In the genomic region with DNA sequence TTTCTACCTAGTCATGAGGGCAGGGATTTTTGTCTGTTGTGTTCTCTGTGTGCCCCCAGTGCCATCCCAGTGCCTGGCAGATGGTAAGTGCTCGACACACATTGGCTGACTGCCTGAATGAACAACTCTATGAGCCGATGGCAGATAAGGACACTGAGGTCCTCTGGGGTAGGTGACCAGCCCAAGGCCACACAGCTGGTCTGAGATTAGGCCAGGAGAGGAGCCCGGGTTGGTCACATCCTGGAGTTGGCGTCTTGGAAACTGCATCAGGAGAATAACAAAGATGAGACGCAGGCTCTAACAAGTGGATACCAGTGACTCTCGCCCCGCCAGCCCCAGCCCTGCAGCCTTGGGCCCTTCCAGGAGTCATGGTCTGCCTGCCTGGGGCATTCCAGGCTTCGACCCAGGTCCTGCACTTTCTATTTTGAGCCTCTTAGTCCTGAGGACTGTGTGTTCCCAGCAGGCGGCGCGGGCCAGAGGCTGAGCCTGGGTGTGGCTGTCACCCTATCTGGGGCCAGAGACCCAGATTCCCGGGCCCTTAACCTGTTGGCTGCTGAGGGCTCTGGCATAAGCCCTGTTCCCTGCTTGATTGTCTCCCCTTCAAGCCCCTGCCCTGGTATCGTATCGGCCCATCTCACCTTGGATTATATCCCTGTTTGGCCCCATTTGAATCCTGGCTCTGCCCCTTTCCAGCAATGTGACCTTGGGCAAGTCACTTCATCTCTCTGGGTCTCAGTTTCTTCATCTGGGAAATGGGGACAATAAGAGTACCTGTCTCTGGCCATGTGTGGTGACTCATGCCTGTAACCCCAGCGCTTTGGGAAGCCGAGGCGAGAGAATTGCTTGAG, we compare ENCODE assay signal across 10 cellular contexts.
DNase-seq lines count a peak whose midpoint lies in the region; ATAC-seq, FAIRE-seq and TF ChIP-seq lines count a peak whose summit lies in the region.
"Had no signal": no experiment of that assay in that cellular context is flagged by ENCODE, and none has a peak within 500 bp of the region (broad histone marks: within the 10 kb centered on the region; RNA-seq: fewer than 3 reads in every experiment).

No MANE protein-coding gene starts in this region.

- no peaks in the 10 kb centered on the region for H3K79me2 ChIP-seq in mammary epithelial cell (ENCODE audit: insufficient read depth, low read length)
- no peaks in the 10 kb centered on the region for H3K79me2 ChIP-seq in keratinocyte (ENCODE audit: control insufficient read depth, insufficient read depth, low read length)
- no peaks in the 10 kb centered on the region for H3K79me2 ChIP-seq in smooth muscle cell (ENCODE audit: low read depth)

- H3K9me3 ChIP-seq in mammary epithelial cell (replicated peaks; ENCODE audit: insufficient read depth, low read length) (no peaks in the 10 kb centered on the region), keratinocyte (ENCODE audit: control insufficient read depth, low read depth, low read length) (no peaks in the 10 kb centered on the region), smooth muscle cell (replicated peaks; ENCODE audit: low read depth) (no peaks in the 10 kb centered on the region)

- H3K4me2 ChIP-seq in mammary epithelial cell (ENCODE audit: insufficient read depth, low read depth, low read length) (no peak overlapping the region), keratinocyte (ENCODE audit: control insufficient read depth, extremely low read depth, insufficient read depth, low read depth, low read length) (no peak overlapping the region), smooth muscle cell (no peak overlapping the region)

- CTCF ChIA-PET in mammary epithelial cell (lab: Charles Lee; ENCODE audit: low non-redundant PET), result no interaction called here

- H3K9me1 ChIP-seq in keratinocyte (ENCODE audit: control insufficient read depth, extremely low read depth, insufficient read depth, low read length), result no peaks in the 10 kb centered on the region

- ATAC-seq in HG03025 (IDR thresholded peaks at IDR 0.05; ENCODE audit: low FRiP score, unreplicated experiment), result no peak

- H3K27me3 ChIP-seq in mammary epithelial cell (ENCODE audit: insufficient read depth, low read length) (no peaks in the 10 kb centered on the region), keratinocyte (ENCODE audit: control insufficient read depth, extremely low read depth, insufficient read depth, low read length) (peaks cover 8% of the 10 kb centered on the region), smooth muscle cell (ENCODE audit: low read depth) (no peaks in the 10 kb centered on the region)

- 61% methylated on average over 17 of the region's 17 CpGs for WGBS in mammary epithelial cell (ENCODE audit: low coverage, missing lambda C conversion rate)
- 85% methylated on average over 17 of the region's 17 CpGs for WGBS in smooth muscle cell (ENCODE audit: low lambda C conversion rate)

- H3F3A ChIP-seq in smooth muscle cell (ENCODE audit: low read depth), result peaks cover under 1% of the 10 kb centered on the region

- TF ChIP-seq CTCF in HFF-Myc (IDR thresholded peaks at IDR 0.05; ENCODE audit: low read depth, low read length, missing control alignments) (peak; percentile 12), mammary epithelial cell (conservative IDR thresholded peaks at IDR 0.05 in 1 of 2, IDR thresholded peaks at IDR 0.05 in 1 of 2; ENCODE audit: extremely low read depth in 1 of 2, insufficient read depth in 1 of 2, low read depth in 1 of 2, low read length in 2 of 2) (peak in 1 of 2 donors; percentile 41), keratinocyte (optimal IDR thresholded peaks at IDR 0.05 in 1 of 3, IDR thresholded peaks at IDR 0.05 in 1 of 3, conservative IDR thresholded peaks at IDR 0.05 in 1 of 3; ENCODE audit: extremely low read depth in 1 of 3, insufficient read depth in 2 of 3, low read length in 3 of 3) (peak; percentile 23 to 58 (median 28)), smooth muscle cell (IDR thresholded peaks at IDR 0.05; ENCODE audit: borderline replicate concordance, insufficient read depth, poor library complexity, severe bottlenecking) (no peak)

- dilution Hi-C loops in mammary epithelial cell (cut with HindIII; ENCODE audit: low sequenced_read_pairs), result no loop called here
- dilution Hi-C loops in keratinocyte (cut with MboI; ENCODE audit: extremely low pct_ligation_motif_present, low sequenced_read_pairs), result no loop called here

- no peak for DNase-seq in HFF-Myc (ENCODE audit: extremely low read depth, low read depth)
- peak; percentile 29 for DNase-seq in mammary epithelial cell
- no peak for DNase-seq in keratinocyte (ENCODE audit: low read depth, low spot score)
- DNase-seq in smooth muscle cell (lab: John Stamatoyannopoulos, UW; ENCODE audit: unreplicated experiment), result no peak
- DNase-seq in NCI-H748 (lab: John Stamatoyannopoulos, UW; ENCODE audit: unreplicated experiment), result no peak
- DNase-seq in NCI-H2081 treated with DMSO at 0.1 percent for 48 hours (lab: John Stamatoyannopoulos, UW), result no peak
- no peak for DNase-seq in GM19240 (ENCODE audit: insufficient read length, low spot score)
- DNase-seq: activated naive CD4-positive, alpha-beta T cell treated with Interleukin-2 at 50 U/mL for 16 hours; T-helper 9 cell had no signal

- H3K4me1 ChIP-seq in mammary epithelial cell (ENCODE audit: insufficient read depth, low read length) (peaks cover 12% of the 10 kb centered on the region), keratinocyte (ENCODE audit: control insufficient read depth, extremely low read depth, insufficient read depth, low read length) (peaks cover 10% of the 10 kb centered on the region), smooth muscle cell (ENCODE audit: low read depth) (no peaks in the 10 kb centered on the region)

- FAIRE-seq in keratinocyte (lab: Jason Lieb, UNC), result no peak

- H4K20me1 ChIP-seq in mammary epithelial cell (ENCODE audit: insufficient read depth, low read length) (no peaks in the 10 kb centered on the region), keratinocyte (ENCODE audit: control insufficient read depth, extremely low read depth, insufficient read depth, low read length) (no peaks in the 10 kb centered on the region), smooth muscle cell (ENCODE audit: low read depth) (no peaks in the 10 kb centered on the region)

- H3K36me3 ChIP-seq in mammary epithelial cell (ENCODE audit: insufficient read depth, low read length), result no peaks in the 10 kb centered on the region
- H3K36me3 ChIP-seq in keratinocyte (ENCODE audit: control insufficient read depth in 2 of 2, extremely low read depth in 1 of 2, insufficient read depth in 2 of 2, low read length in 2 of 2), result no peaks in the 10 kb centered on the region
- no peaks in the 10 kb centered on the region for H3K36me3 ChIP-seq in smooth muscle cell (ENCODE audit: low read depth)

- H3K27ac ChIP-seq in mammary epithelial cell (ENCODE audit: insufficient read depth, low read depth, low read length) (no peak overlapping the region), keratinocyte (ENCODE audit: control insufficient read depth, insufficient read depth, low read length) (no peak overlapping the region), smooth muscle cell (ENCODE audit: low read depth) (peak overlapping the region; percentile 28)

- in situ Hi-C loops in mammary epithelial cell (cut with MboI; ENCODE audit: low sequenced_read_pairs in 2 of 2), result no loop called here

- intact Hi-C loops in mammary epithelial cell (cut with micrococcal nuclease), result no loop called here

- no TSS peak for BruUV-seq in mammary epithelial cell (replicated peaks; lab: Mats Ljungman, UMichigan)

- no peak overlapping the region for H3K4me3 ChIP-seq in HFF-Myc (replicated peaks; ENCODE audit: low read depth, low read length)
- H3K4me3 ChIP-seq in mammary epithelial cell (replicated peaks in 1 of 3; ENCODE audit: insufficient read depth in 1 of 3, low read depth in 2 of 3, low read length in 3 of 3), result no peak overlapping the region
- no peak overlapping the region for H3K4me3 ChIP-seq in keratinocyte (ENCODE audit: control insufficient read depth in 2 of 3, extremely low read depth in 1 of 3, insufficient read depth in 2 of 3, low read depth in 1 of 3, low read length in 3 of 3)
- H3K4me3 ChIP-seq in smooth muscle cell, result no peak overlapping the region

- peak overlapping the region; percentile 2 for H2AFZ ChIP-seq in mammary epithelial cell (ENCODE audit: low read depth, low read length)
- no peak overlapping the region for H2AFZ ChIP-seq in keratinocyte (ENCODE audit: control insufficient read depth, low read length)
- peak overlapping the region; percentile 42 for H2AFZ ChIP-seq in smooth muscle cell (ENCODE audit: low read depth)

- no peak overlapping the region for H3K9ac ChIP-seq in mammary epithelial cell (ENCODE audit: insufficient read depth, low read length)
- H3K9ac ChIP-seq in keratinocyte (ENCODE audit: control insufficient read depth, extremely low read depth, insufficient read depth, low read length), result no peak overlapping the region
- H3K9ac ChIP-seq in smooth muscle cell (ENCODE audit: low read depth), result no peak overlapping the region
